Comparison of ENCODE assay signal across 8 cellular contexts in the genomic region with DNA sequence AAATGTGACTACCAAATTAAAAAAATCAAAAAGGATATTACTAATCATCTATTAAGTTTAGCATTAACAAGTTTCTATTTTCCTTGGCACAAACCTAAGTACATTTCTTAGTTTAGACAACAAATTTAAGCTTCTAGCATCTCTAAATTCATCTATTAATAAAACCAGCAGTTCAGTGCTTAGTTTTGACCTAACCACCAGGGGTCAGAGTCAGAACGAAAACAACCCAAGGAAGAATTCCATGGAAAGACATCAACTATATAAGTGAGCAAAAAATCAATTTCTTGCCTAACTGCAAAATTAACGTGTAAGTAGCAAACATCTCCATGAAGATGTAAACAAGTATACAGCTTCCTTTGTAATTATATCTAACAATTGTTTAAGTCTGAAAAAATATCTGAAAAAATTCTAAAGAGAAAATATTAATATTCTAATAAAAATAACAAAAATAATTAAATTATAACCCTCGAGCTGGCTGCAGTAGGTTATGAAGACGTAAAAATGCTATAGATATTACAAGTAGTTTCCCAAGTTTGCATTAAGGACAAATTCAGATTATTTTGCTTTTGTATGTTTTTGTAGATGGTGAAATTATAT.
DNase-seq lines count a peak whose midpoint lies in the region; ATAC-seq and TF ChIP-seq lines count a peak whose summit lies in the region.

No MANE protein-coding gene starts in this region.

- ATAC-seq in GM18873 (IDR thresholded peaks at IDR 0.05; ENCODE audit: low FRiP score, unreplicated experiment) (no peak), HG03280 (IDR thresholded peaks at IDR 0.05; ENCODE audit: unreplicated experiment) (no peak), HG03565 (IDR thresholded peaks at IDR 0.05; ENCODE audit: unreplicated experiment) (no peak)

- H3K27me3 Mint-ChIP-seq in progenitor cell of endocrine pancreas, result peaks cover 25% of the 10 kb centered on the region

- H3K27ac Mint-ChIP-seq in progenitor cell of endocrine pancreas, result no peak overlapping the region

- TF ChIP-seq CTCF in progenitor cell of endocrine pancreas (IDR thresholded peaks at IDR 0.05; ENCODE audit: unreplicated experiment), result peak; percentile 74

- DNase-seq in NCI-H2107 treated with DMSO at 0.1 percent for 48 hours (lab: John Stamatoyannopoulos, UW; ENCODE audit: unreplicated experiment), result peak; percentile 51
- DNase-seq in NCI-H2107 (lab: John Stamatoyannopoulos, UW), result no peak
- DNase-seq in NCI-H2171 (lab: John Stamatoyannopoulos, UW), result peak; percentile 34
- peak; percentile 64 for DNase-seq in dermis blood vessel endothelial cell
- DNase-seq in progenitor cell of endocrine pancreas (ENCODE audit: low spot score, unreplicated experiment), result no peak

- H3K36me3 Mint-ChIP-seq in progenitor cell of endocrine pancreas (ENCODE audit: insufficient read depth), result no peaks in the 10 kb centered on the region

- H3K4me1 Mint-ChIP-seq in progenitor cell of endocrine pancreas (ENCODE audit: low read depth), result no peaks in the 10 kb centered on the region

- H3K4me3 Mint-ChIP-seq in progenitor cell of endocrine pancreas (ENCODE audit: low read depth), result no peak overlapping the region

- H3K9me3 Mint-ChIP-seq in progenitor cell of endocrine pancreas (ENCODE audit: low read depth), result no peaks in the 10 kb centered on the region

Comparison
In these comparisons a context has a peak if more than half of its experiments do, and no peak if none do; other contexts are left out.
1. DNase-seq: peak in NCI-H2107 treated with DMSO at 0.1 percent for 48 hours (single experiment), NCI-H2171 (single experiment) and dermis blood vessel endothelial cell (single experiment); none in NCI-H2107 (single experiment) and progenitor cell of endocrine pancreas (single experiment).